8 cellular contexts compared by ENCODE assay signal in the genomic region with DNA sequence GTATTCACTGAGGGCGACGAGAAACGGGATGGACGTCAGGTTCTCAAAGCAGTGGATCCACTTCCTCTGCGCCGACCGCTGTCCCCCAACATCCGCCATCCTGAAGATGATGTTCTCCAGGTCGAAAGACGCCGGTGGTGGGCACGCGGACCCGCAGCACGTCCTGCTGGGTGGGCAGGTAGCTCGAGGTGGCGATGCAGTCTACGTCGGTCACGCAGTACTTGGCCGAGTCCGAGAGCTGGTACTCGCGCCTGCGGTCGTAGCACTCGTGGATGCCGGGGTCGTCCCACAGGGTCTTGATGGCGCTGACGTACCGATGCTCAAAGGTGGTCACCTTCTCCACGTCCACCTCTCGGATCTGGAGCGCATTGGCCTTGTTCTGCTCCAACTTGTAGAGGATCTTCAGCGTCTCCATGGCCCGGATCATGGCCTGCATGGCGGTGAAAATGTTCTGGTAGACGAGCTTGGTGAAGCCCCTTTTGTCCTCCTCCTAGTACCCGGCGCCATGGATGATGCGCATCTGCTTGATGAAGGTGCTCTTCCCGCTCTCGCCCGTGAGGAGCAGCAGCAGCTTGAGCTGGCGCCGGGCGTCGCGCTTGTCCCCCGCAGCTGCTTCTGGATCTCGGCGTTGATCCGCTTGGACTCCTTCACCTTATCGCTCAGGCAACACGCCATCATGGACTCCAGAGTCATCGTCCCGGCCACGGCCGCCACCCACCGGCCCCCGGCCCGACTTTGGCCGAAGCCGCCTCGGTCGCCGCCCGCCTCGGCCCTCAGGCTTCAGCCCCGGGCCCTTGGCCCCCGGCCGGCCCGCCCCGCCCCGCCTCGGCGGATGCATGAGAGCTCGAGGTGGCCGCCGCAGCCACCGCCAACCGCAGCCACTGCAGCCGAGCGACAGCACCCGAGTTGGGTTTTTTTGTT.
A peak's percentile ranks its signal among the peaks of the same experiment; 100 is the strongest.
DNase-seq lines count a peak whose midpoint lies in the region; ATAC-seq and TF ChIP-seq lines count a peak whose summit lies in the region.

No MANE protein-coding gene starts in this region.

- peak; percentile 69 for ATAC-seq in activated naive CD8-positive, alpha-beta T cell treated with anti-CD3 and anti-CD28 coated beads, Interleukin-2, amount 10 ng/mL, durations not matched to agents 7 days and 5 days (ENCODE audit: low read depth)
- no peak for ATAC-seq in HG03196 (IDR thresholded peaks at IDR 0.05; ENCODE audit: unreplicated experiment)

- TF ChIP-seq CTCF in glutamatergic neuron (IDR thresholded peaks at IDR 0.05; ENCODE audit: partially characterized antibody, unreplicated experiment) = no peak

- H3K36me3 Mint-ChIP-seq in activated naive CD8-positive, alpha-beta T cell treated with anti-CD3 and anti-CD28 coated beads, Interleukin-2, amount 10 ng/mL, durations not matched to agents 7 days and 5 days = no peaks in the 10 kb centered on the region
- H3K36me3 Mint-ChIP-seq in glutamatergic neuron (ENCODE audit: unreplicated experiment) = no peaks in the 10 kb centered on the region

- H3K4me1 Mint-ChIP-seq in activated naive CD8-positive, alpha-beta T cell treated with anti-CD3 and anti-CD28 coated beads, Interleukin-2, amount 10 ng/mL, durations not matched to agents 7 days and 5 days = peaks cover 9% of the 10 kb centered on the region
- no peaks in the 10 kb centered on the region for H3K4me1 Mint-ChIP-seq in glutamatergic neuron (ENCODE audit: low read depth, unreplicated experiment)

- H3K27me3 Mint-ChIP-seq in activated naive CD8-positive, alpha-beta T cell treated with anti-CD3 and anti-CD28 coated beads, Interleukin-2, amount 10 ng/mL, durations not matched to agents 7 days and 5 days = peaks cover 36% of the 10 kb centered on the region
- peaks cover 8% of the 10 kb centered on the region for H3K27me3 Mint-ChIP-seq in glutamatergic neuron (ENCODE audit: unreplicated experiment)

- POLR2A ChIA-PET in activated naive CD8-positive, alpha-beta T cell treated with anti-CD3 and anti-CD28 coated beads, Interleukin-2, amount 10 ng/mL, durations not matched to agents 7 days and 5 days (lab: Charles Lee) = interaction anchor here (2.1 kb wide), 1 partner anchor 12 kb away, joined by 13 read pairs; no protein-coding TSS in a partner anchor

- H3K4me3 Mint-ChIP-seq in activated naive CD8-positive, alpha-beta T cell treated with anti-CD3 and anti-CD28 coated beads, Interleukin-2, amount 10 ng/mL, durations not matched to agents 7 days and 5 days = peak overlapping the region; percentile 73
- no peak overlapping the region for H3K4me3 Mint-ChIP-seq in glutamatergic neuron (ENCODE audit: unreplicated experiment)

- DNase-seq in stimulated activated naive CD4-positive, alpha-beta T cell (lab: John Stamatoyannopoulos, UW) = peak in 4 of 6 experiments; percentile 3 to 41 (median 24)
- no peak for DNase-seq in stimulated activated naive CD4-positive, alpha-beta T cell treated with Interleukin-2 at 50 U/mL for 16 hours (lab: John Stamatoyannopoulos, UW)
- peak; percentile 81 for DNase-seq in activated naive CD8-positive, alpha-beta T cell treated with anti-CD3 and anti-CD28 coated beads, Interleukin-2, amount 10 ng/mL, durations not matched to agents 7 days and 5 days
- DNase-seq in left kidney (ENCODE audit: low read depth, low spot score) = peak; percentile 72
- no peak for DNase-seq in NCI-H446 treated with DMSO at 0.1 percent for 48 hours (lab: John Stamatoyannopoulos, UW)
- no peak for DNase-seq in HK-2 (ENCODE audit: unreplicated experiment)
- no peak for DNase-seq in glutamatergic neuron

- no peaks in the 10 kb centered on the region for H3K9me3 Mint-ChIP-seq in activated naive CD8-positive, alpha-beta T cell treated with anti-CD3 and anti-CD28 coated beads, Interleukin-2, amount 10 ng/mL, durations not matched to agents 7 days and 5 days
- no peaks in the 10 kb centered on the region for H3K9me3 Mint-ChIP-seq in glutamatergic neuron (ENCODE audit: unreplicated experiment)

- H3K27ac Mint-ChIP-seq in activated naive CD8-positive, alpha-beta T cell treated with anti-CD3 and anti-CD28 coated beads, Interleukin-2, amount 10 ng/mL, durations not matched to agents 7 days and 5 days = no peak overlapping the region
- H3K27ac Mint-ChIP-seq in glutamatergic neuron (ENCODE audit: unreplicated experiment) = no peak overlapping the region

Comparison
In these comparisons a context has a peak if more than half of its experiments do, and no peak if none do; other contexts are left out.
1. DNase-seq: peak in stimulated activated naive CD4-positive, alpha-beta T cell (4 of 6), activated naive CD8-positive, alpha-beta T cell treated with anti-CD3 and anti-CD28 coated beads, Interleukin-2, amount 10 ng/mL, durations not matched to agents 7 days and 5 days (single experiment) and left kidney (single experiment); none in stimulated activated naive CD4-positive, alpha-beta T cell treated with Interleukin-2 at 50 U/mL for 16 hours (single experiment), NCI-H446 treated with DMSO at 0.1 percent for 48 hours (single experiment), HK-2 (single experiment) and glutamatergic neuron (single experiment).